In the genomic region with DNA sequence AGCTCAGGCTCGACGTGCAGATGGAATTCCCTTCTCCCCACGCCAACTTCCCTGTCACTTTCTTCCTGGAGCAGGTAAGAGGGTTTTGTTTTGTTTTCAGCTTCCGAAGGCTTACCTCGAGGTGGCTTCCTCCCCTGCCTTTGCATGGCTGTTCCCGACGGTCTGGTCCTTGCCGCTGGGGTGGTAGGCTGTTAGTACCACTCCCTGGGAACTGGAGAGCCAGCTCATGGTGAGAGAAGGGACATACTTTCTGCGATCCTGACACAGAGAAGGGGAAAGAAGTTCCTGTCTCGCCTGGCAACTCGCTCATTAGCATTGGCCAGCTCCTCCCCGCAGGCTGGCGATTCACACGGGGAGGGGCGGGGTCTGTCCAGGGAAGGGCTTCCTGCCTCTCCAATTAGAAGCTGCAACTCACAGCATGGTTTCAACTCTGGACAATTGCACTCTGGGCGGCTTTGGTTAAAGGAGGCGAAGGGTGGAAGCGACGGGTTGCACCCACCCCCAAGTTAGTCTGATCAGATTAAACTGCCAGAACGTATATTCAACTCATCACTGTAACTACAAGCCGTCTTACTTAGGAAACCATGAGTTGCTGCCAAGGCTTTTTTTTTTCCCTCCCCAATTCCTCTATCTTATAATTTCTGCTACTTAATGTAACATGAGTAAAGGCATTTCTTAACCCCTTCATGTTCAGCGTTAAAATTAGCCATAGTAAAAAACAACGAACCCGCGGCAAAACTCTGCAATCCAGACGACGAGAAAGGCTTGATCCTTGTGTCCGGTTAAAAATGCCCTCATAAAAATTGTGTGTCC, we compare ENCODE assay signal across 8 cellular contexts. TPM values are rescaled to one million over a fixed set of nuclear protein-coding genes. Genes with fewer than 3 reads are reported as not detected.
DNase-seq lines count a peak whose midpoint lies in the region; ATAC-seq and TF ChIP-seq lines count a peak whose summit lies in the region.

A gene with protein sequence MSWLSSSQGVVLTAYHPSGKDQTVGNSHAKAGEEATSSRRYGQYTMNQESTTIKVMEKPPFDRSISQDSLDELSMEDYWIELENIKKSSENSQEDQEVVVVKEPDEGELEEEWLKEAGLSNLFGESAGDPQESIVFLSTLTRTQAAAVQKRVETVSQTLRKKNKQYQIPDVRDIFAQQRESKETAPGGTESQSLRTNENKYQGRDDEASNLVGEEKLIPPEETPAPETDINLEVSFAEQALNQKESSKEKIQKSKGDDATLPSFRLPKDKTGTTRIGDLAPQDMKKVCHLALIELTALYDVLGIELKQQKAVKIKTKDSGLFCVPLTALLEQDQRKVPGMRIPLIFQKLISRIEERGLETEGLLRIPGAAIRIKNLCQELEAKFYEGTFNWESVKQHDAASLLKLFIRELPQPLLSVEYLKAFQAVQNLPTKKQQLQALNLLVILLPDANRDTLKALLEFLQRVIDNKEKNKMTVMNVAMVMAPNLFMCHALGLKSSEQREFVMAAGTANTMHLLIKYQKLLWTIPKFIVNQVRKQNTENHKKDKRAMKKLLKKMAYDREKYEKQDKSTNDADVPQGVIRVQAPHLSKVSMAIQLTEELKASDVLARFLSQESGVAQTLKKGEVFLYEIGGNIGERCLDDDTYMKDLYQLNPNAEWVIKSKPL (minus strand): TSS at position 269 of the 813 bp plus-strand sequence. CDS start 41 bp downstream, at position 228.

- ATAC-seq in GM18520 (IDR thresholded peaks at IDR 0.05; ENCODE audit: unreplicated experiment) = peak; percentile 93
- ATAC-seq in HG03060 (IDR thresholded peaks at IDR 0.05; ENCODE audit: low read depth, unreplicated experiment) = peak; percentile 86

- H3K4me3 ChIP-seq in A673 (ENCODE audit: low read depth, low read length, poor library complexity, severe bottlenecking) (peak within 1 kb of the TSS; percentile 57), dorsolateral prefrontal cortex (peak within 1 kb of the TSS; percentile 26 to 75 (median 57)), lower leg skin (ENCODE audit: low read depth, poor library complexity, severe bottlenecking) (peak within 1 kb of the TSS; percentile 61)

- peak within 1 kb of the TSS; percentile 74 for H3K27ac ChIP-seq in A673 (ENCODE audit: low read depth, low read length, poor library complexity, severe bottlenecking)
- H3K27ac ChIP-seq in dorsolateral prefrontal cortex = peak within 1 kb of the TSS in 36 of 59 donors; percentile 4 to 77 (median 46)

- TF ChIP-seq CTCF in A673 (conservative IDR thresholded peaks at IDR 0.05; ENCODE audit: low read depth, low read length) (no peak), dorsolateral prefrontal cortex (IDR thresholded peaks at IDR 0.05 in 54 of 56, conservative IDR thresholded peaks at IDR 0.05 in 2 of 56; ENCODE audit: low read depth in 1 of 56, partially characterized antibody in 56 of 56) (no peak), lower leg skin (IDR thresholded peaks at IDR 0.05) (peak in 1 of 3 donors; percentile 7)

- H3K4me1 ChIP-seq in A673 (ENCODE audit: insufficient read depth, low read length, poor library complexity, severe bottlenecking) = peaks cover 25% of the 10 kb centered on the region

- WGBS in lower leg skin, 2 donors = 5 to 9% methylated on average over 28 of the region's 28 CpGs

- H3K9me3 ChIP-seq in A673 (ENCODE audit: low read depth, low read length, poor library complexity, severe bottlenecking) = no peaks in the 10 kb centered on the region

- intact Hi-C loops in A673 (cut with micrococcal nuclease; ENCODE audit: unreplicated experiment) (loop anchor here (5.0 kb wide), 1 partner anchor 38 kb away; no protein-coding TSS in a partner anchor), dorsolateral prefrontal cortex (cut with DNase I) (no loop called here), lower leg skin (cut with DNase I; ENCODE audit: low total_unique reads) (no loop called here)

- POLR2A ChIA-PET in A673 (lab: Charles Lee; ENCODE audit: low non-redundant PET) = no interaction called here

- peak; percentile 98 for DNase-seq in A673 (ENCODE audit: low spot score)
- DNase-seq in NCI-H524 treated with DMSO at 0.1 percent for 48 hours (lab: John Stamatoyannopoulos, UW) = peak; percentile 94
- DNase-seq in activated CD4-positive, alpha-beta T cell treated with anti-CD3 and anti-CD28 coated beads, Interleukin-2, amount 50 U/mL, for 24 hours (ENCODE audit: low read depth in 1 of 2, low spot score in 1 of 2) = peak; percentile 32 to 59
- peak; percentile 11 to 77 (median 64) for DNase-seq in dorsolateral prefrontal cortex
- peak; percentile 93 to 98 for DNase-seq in lower leg skin (ENCODE audit: low spot score in 2 of 2)
- DNase-seq in stimulated activated CD4-positive, alpha-beta T cell treated with anti-CD3 and anti-CD28 coated beads, Interleukin-4, amount 100 ng/mL, for 48 hours (ENCODE audit: low read depth in 2 of 2) = peak; percentile 58 to 72

- H3K27me3 ChIP-seq in A673 (replicated peaks; ENCODE audit: insufficient read depth, low read depth, low read length, poor library complexity) (no peaks in the 10 kb centered on the region), dorsolateral prefrontal cortex (peaks cover 0 to 4% (median 0%) of the 10 kb centered on the region in 45 donors)

- no peaks in the 10 kb centered on the region for H3K36me3 ChIP-seq in A673 (ENCODE audit: insufficient read depth, low read length, poor library complexity, severe bottlenecking)

- BruUV-seq in A673 (replicated peaks; lab: Mats Ljungman, UMichigan) = TSS peak; percentile 76

- no peak for TF ChIP-seq POLR2A in lower leg skin (IDR thresholded peaks at IDR 0.05)

- CTCF ChIA-PET in A673 (lab: Charles Lee) = interaction anchor here (0.9 kb wide), 1 partner anchor 40 kb away, joined by 3 read pairs; no protein-coding TSS in a partner anchor

RNA-seq across cellular contexts. Expression of the gene that starts here (rescaled TPM):
- total RNA-seq in A673 (2021) (12.7 and 14.2 TPM in 2 replicates), dorsolateral prefrontal cortex (1 to 10 TPM; 1.8 to 7.6 (median 4.1) TPM), lower leg skin (10 to 100 TPM in 1 of 4 donors, 1 to 10 TPM in 3; 5.1 to 12.7 (median 7.7) TPM)

Comparison
In these comparisons a context has a peak if more than half of its experiments do, and no peak if none do; other contexts are left out.
1. Peak in every context shown above with its lines: DNase-seq, ATAC-seq, H3K4me3 ChIP-seq and H3K27ac ChIP-seq.
2. DNase-seq: peak in every context shown above with its lines; median percentile 98 in A673; 96 in lower leg skin; 94 in NCI-H524 treated with DMSO at 0.1 percent for 48 hours; 65 in stimulated activated CD4-positive, alpha-beta T cell treated with anti-CD3 and anti-CD28 coated beads, Interleukin-4, amount 100 ng/mL, for 48 hours; 64 in dorsolateral prefrontal cortex; 46 in activated CD4-positive, alpha-beta T cell treated with anti-CD3 and anti-CD28 coated beads, Interleukin-2, amount 50 U/mL, for 24 hours.